In genomic region chr1:27563407-27564263, GRCh38 we compare ENCODE assay signal across 1 cellular context.
TF ChIP-seq lines count a peak whose summit lies in the region.

No MANE protein-coding gene starts in this region.

TF ChIP-seq in HepG2, 621 proteins besides CTCF, POLR2A, EP300 and RAD21 (continued from another document and continues in another):
- TF ChIP-seq ZNF441 (CRISPR knock-in tag; IDR thresholded peaks at IDR 0.05; ENCODE audit: borderline replicate concordance) (no peak; the same call in 1 of the 2 replicates), ZNF816 (CRISPR knock-in tag; IDR thresholded peaks at IDR 0.05; ENCODE audit: borderline replicate concordance) (no peak; the same call in 1 of the 2 replicates), DMAP1 (CRISPR knock-in tag; IDR thresholded peaks at IDR 0.05) (peak; percentile 82; the same call in 1 of the 2 replicates), SMAD3 (CRISPR knock-in tag; IDR thresholded peaks at IDR 0.05) (peak; percentile 64; the same call in 1 of the 2 replicates), ZNF44 (CRISPR knock-in tag; IDR thresholded peaks at IDR 0.05) (0 out of 2 replicates have a peak, but pooled peaks have one; percentile 14), ZBTB46 (CRISPR knock-in tag; IDR thresholded peaks at IDR 0.05; ENCODE audit: borderline replicate concordance) (peak; percentile 18; the same call in 1 of the 2 replicates), PHB2 (IDR thresholded peaks at IDR 0.05; ENCODE audit: partially characterized antibody) (no peak), ZNF281 (CRISPR knock-in tag; IDR thresholded peaks at IDR 0.05; ENCODE audit: borderline replicate concordance) (peak; percentile 95), MXI1 (IDR thresholded peaks at IDR 0.05; ENCODE audit: borderline replicate concordance, low read depth, low read length) (peak; percentile 75; the same call in 1 of the 3 replicates), HNRNPH1 (optimal IDR thresholded peaks at IDR 0.05; ENCODE audit: low read depth, low read length) (no peak), DPF2 (CRISPR knock-in tag; IDR thresholded peaks at IDR 0.05; ENCODE audit: borderline replicate concordance, low read depth) (peak; percentile 82; the same call in 1 of the 2 replicates), ZSCAN20 (CRISPR knock-in tag; IDR thresholded peaks at IDR 0.05; ENCODE audit: borderline replicate concordance) (no peak), ZBTB7A (CRISPR knock-in tag; IDR thresholded peaks at IDR 0.05) (peak; percentile 81), PRMT3 (CRISPR knock-in tag; IDR thresholded peaks at IDR 0.05; ENCODE audit: borderline replicate concordance, low read depth) (no peak), ZFP90 (CRISPR knock-in tag; IDR thresholded peaks at IDR 0.05; ENCODE audit: borderline replicate concordance) (peak; percentile 94; the same call in 1 of the 2 replicates), ZNF276 (CRISPR knock-in tag; IDR thresholded peaks at IDR 0.05; ENCODE audit: low read depth) (0 out of 2 replicates have a peak, but pooled peaks have one; percentile 32), PITX1 (CRISPR knock-in tag; IDR thresholded peaks at IDR 0.05) (peak; percentile 91), ATF5 (CRISPR knock-in tag; IDR thresholded peaks at IDR 0.05; ENCODE audit: low read depth) (no peak), ZNF431 (CRISPR knock-in tag; IDR thresholded peaks at IDR 0.05; ENCODE audit: borderline replicate concordance, low read depth) (0 out of 2 replicates have a peak, but pooled peaks have one; percentile 21), DR1 (CRISPR knock-in tag; IDR thresholded peaks at IDR 0.05) (peak; percentile 73; the same call in 1 of the 2 replicates), ZNF629 (CRISPR knock-in tag; conservative IDR thresholded peaks at IDR 0.05) (peak; percentile 61; the same call in 1 of the 2 replicates), ZNF724P (CRISPR knock-in tag; IDR thresholded peaks at IDR 0.05; ENCODE audit: borderline replicate concordance) (no peak), HOXD1 (CRISPR knock-in tag; IDR thresholded peaks at IDR 0.05) (peak; percentile 88), BRD4 (CRISPR knock-in tag; IDR thresholded peaks at IDR 0.05) (no peak; the same call in 1 of the 2 replicates), ZBTB38 (CRISPR knock-in tag; IDR thresholded peaks at IDR 0.05) (peak; percentile 56), ZNF234 (CRISPR knock-in tag; conservative IDR thresholded peaks at IDR 0.05) (no peak), SIX4 (CRISPR knock-in tag; IDR thresholded peaks at IDR 0.05) (peak; percentile 69; the same call in 1 of the 2 replicates), ZGPAT (CRISPR knock-in tag; IDR thresholded peaks at IDR 0.05) (peak; percentile 97), ZFP91 (CRISPR knock-in tag; IDR thresholded peaks at IDR 0.05; ENCODE audit: borderline replicate concordance) (peak; percentile 72), ZNF207 (IDR thresholded peaks at IDR 0.05; ENCODE audit: borderline replicate concordance) (no peak), ZNF34 (CRISPR knock-in tag; IDR thresholded peaks at IDR 0.05; ENCODE audit: borderline replicate concordance) (no peak), REST (IDR thresholded peaks at IDR 0.05; ENCODE audit: borderline replicate concordance in 1 of 2, low read depth in 1 of 2, low read length in 2 of 2) (no peak), ZNF382 (CRISPR knock-in tag; IDR thresholded peaks at IDR 0.05; ENCODE audit: borderline replicate concordance) (no peak), ZFP36L1 (CRISPR knock-in tag; IDR thresholded peaks at IDR 0.05) (peak; percentile 79; the same call in 1 of the 2 replicates), ZNF564 (CRISPR knock-in tag; IDR thresholded peaks at IDR 0.05) (0 out of 2 replicates have a peak, but pooled peaks have one; percentile 8), HDAC1 (CRISPR knock-in tag; IDR thresholded peaks at IDR 0.05) (peak; percentile 98), AKAP8 (CRISPR knock-in tag; IDR thresholded peaks at IDR 0.05) (no peak), GMEB2 (CRISPR knock-in tag; IDR thresholded peaks at IDR 0.05; ENCODE audit: low read depth) (no peak), MED1 (CRISPR knock-in tag; IDR thresholded peaks at IDR 0.05) (peak; percentile 94), ZBTB3 (CRISPR knock-in tag; IDR thresholded peaks at IDR 0.05; ENCODE audit: borderline replicate concordance, low read depth) (peak; percentile 65; the same call in 1 of the 2 replicates), HOXA3 (CRISPR knock-in tag; IDR thresholded peaks at IDR 0.05) (peak; percentile 93), HNRNPK (IDR thresholded peaks at IDR 0.05; ENCODE audit: low read depth, low read length, poor library complexity, severe bottlenecking) (no peak), ZNF513 (CRISPR knock-in tag; conservative IDR thresholded peaks at IDR 0.05) (no peak), ZNF781 (CRISPR knock-in tag; IDR thresholded peaks at IDR 0.05; ENCODE audit: borderline replicate concordance, not compliant biosample characterization) (peak; percentile 83), CBFB (CRISPR knock-in tag; IDR thresholded peaks at IDR 0.05) (peak; percentile 90), U2AF1 (optimal IDR thresholded peaks at IDR 0.05; ENCODE audit: low read depth, low read length) (peak; percentile 43), ZNF556 (CRISPR knock-in tag; IDR thresholded peaks at IDR 0.05; ENCODE audit: borderline replicate concordance) (no peak; the same call in 1 of the 2 replicates)
